ENCODE assay signal across 1 cellular context in the genomic region with DNA sequence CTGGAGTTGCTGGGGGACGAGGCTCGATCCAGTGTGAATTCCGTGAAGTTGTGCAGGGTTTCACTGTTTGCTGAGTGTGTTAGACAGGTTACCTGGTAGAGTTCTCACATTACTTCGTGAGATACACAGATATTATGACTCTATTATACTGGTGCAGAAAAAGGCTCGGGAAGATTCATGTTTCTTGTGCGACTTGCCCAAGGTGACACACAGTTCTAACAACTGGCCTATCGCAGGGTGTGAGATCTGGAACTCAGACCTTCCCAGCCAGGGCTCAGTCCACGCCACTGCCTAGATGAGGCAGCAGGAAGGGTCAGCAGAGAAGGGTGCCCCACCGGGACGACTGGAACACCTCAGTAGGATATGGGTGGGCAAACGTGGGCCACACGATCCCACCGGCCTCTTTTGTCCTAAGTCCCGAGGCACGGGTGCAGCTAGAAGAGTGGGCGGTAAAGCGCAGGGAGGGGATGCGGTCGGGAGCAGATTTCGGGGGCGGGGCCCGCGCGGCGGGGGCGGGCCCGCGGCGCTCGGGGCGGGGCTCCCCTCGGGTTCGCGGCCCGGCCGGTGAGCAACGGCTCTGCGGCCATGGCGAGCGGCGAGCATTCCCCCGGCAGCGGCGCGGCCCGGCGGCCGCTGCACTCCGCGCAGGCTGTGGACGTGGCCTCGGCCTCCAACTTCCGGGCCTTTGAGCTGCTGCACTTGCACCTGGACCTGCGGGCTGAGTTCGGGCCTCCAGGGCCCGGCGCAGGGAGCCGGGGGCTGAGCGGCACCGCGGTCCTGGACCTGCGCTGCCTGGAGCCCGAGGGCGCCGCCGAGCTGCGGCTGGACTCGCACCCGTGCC.
TF ChIP-seq lines count a peak whose summit lies in the region.

TSS of gene RNPEP (plus strand) at position 567 of the 841 bp plus-strand sequence. CDS start at position 586, 19 bp downstream.

TF ChIP-seq in HCT116, 20 proteins besides CTCF, POLR2A, EP300 and RAD21 (continued from another document):
- TF ChIP-seq REST (IDR thresholded peaks at IDR 0.05; ENCODE audit: low read depth), result no peak
- TF ChIP-seq EZH2phosphoT487 (IDR thresholded peaks at IDR 0.05; ENCODE audit: borderline replicate concordance), result no peak
- peak; percentile 83 for TF ChIP-seq POLR2AphosphoS5 (IDR thresholded peaks at IDR 0.05; ENCODE audit: low read depth, low read length)
- TF ChIP-seq ZFX (IDR thresholded peaks at IDR 0.05), result peak; percentile 97
- no peak for TF ChIP-seq TCF7L2 (IDR thresholded peaks at IDR 0.05; ENCODE audit: borderline replicate concordance, extremely low read depth, insufficient read depth, insufficient read length)
- TF ChIP-seq EZH2 (IDR thresholded peaks at IDR 0.05), result no peak
- TF ChIP-seq CEBPB (IDR thresholded peaks at IDR 0.05; ENCODE audit: low read depth), result no peak
- TF ChIP-seq ZNF274 (IDR thresholded peaks at IDR 0.05; ENCODE audit: low read depth, low read length), result no peak
- TF ChIP-seq SIN3A (IDR thresholded peaks at IDR 0.05; ENCODE audit: low read depth), result no peak; the same call in 1 of the 2 replicates
- no peak for TF ChIP-seq FOSL1 (IDR thresholded peaks at IDR 0.05; ENCODE audit: low read depth)
- TF ChIP-seq ELF1 (IDR thresholded peaks at IDR 0.05; ENCODE audit: borderline replicate concordance, low read depth), result no peak
- TF ChIP-seq, protein P1, sequence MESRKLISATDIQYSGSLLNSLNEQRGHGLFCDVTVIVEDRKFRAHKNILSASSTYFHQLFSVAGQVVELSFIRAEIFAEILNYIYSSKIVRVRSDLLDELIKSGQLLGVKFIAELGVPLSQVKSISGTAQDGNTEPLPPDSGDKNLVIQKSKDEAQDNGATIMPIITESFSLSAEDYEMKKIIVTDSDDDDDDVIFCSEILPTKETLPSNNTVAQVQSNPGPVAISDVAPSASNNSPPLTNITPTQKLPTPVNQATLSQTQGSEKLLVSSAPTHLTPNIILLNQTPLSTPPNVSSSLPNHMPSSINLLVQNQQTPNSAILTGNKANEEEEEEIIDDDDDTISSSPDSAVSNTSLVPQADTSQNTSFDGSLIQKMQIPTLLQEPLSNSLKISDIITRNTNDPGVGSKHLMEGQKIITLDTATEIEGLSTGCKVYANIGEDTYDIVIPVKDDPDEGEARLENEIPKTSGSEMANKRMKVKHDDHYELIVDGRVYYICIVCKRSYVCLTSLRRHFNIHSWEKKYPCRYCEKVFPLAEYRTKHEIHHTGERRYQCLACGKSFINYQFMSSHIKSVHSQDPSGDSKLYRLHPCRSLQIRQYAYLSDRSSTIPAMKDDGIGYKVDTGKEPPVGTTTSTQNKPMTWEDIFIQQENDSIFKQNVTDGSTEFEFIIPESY (IDR thresholded peaks at IDR 0.05; ENCODE audit: extremely low read depth, insufficient replicate concordance, low read length), result no peak
- peak; percentile 82 for TF ChIP-seq EGR1 (IDR thresholded peaks at IDR 0.05; ENCODE audit: low read depth)
- TF ChIP-seq JUND (IDR thresholded peaks at IDR 0.05), result no peak
